Comparison of ENCODE assay signal across 8 cellular contexts in the genomic region with DNA sequence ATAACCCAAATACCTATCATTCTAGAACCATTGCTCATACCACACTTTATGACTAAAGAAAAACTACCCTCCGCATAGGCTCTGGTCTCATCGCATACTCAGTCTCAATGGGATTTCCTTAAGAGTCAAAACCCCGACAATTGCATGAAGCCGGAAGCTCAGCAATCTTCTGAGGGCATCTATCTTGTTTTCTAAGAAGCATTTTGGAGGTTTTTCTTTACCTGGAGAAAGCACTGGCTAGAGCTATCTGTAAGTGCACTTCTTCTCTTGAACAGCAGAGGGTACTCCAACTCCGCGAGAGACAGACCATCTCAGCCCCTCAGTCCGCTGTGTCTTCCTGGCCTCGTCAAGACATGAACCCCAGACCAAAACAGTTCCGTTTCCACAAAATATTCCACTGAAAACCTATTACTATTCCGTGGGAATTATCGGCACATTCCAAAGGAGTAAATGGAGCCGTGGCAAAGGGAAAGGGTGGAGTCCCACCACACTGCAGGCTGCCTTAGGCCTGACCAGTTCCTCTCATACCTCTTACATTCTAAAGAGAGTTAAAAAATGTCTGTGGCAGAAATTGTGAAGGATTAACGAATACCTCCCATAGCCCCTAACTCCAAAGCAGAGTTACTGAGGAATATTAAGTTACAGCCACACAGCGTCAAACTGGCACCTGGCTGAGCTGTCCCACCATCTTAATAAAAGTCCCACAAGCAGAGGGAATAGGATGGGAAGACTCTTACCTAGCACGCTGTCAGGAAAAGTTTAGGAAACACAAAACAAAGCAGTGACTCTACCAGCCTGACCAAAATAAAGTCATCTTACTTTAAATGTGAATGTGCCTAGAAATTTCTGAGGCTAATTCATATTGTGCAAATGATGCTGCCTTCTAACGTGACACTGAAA.
DNase-seq lines count a peak whose midpoint lies in the region; ATAC-seq, FAIRE-seq and TF ChIP-seq lines count a peak whose summit lies in the region.

No MANE protein-coding gene starts in this region.

- no peaks in the 10 kb centered on the region for H3K36me3 ChIP-seq in MM.1S (replicated peaks; ENCODE audit: insufficient read depth, low read length)

- TF ChIP-seq CTCF in GM12875 (IDR thresholded peaks at IDR 0.05; ENCODE audit: borderline replicate concordance, insufficient read depth, low read depth, low read length) (peak; percentile 92), MM.1S (IDR thresholded peaks at IDR 0.05; ENCODE audit: low read length) (peak; percentile 87)

- no peaks in the 10 kb centered on the region for H3K36me3 Mint-ChIP-seq in T-helper 2 cell treated with Interferon-gamma antibody and Interleukin-4, amounts not matched to agents 5 μg/mL and 100 μg/mL, for 36 hours (ENCODE audit: low read depth)

- no peaks in the 10 kb centered on the region for H3K9me3 Mint-ChIP-seq in T-helper 2 cell treated with Interferon-gamma antibody and Interleukin-4, amounts not matched to agents 5 μg/mL and 100 μg/mL, for 36 hours

- H3K9me3 ChIP-seq in MM.1S (replicated peaks; ENCODE audit: insufficient read depth, low read length), result no peaks in the 10 kb centered on the region

- peak overlapping the region; percentile 80 for H3K4me2 ChIP-seq in MM.1S (ENCODE audit: low read depth, low read length)

- no peak overlapping the region for H3K27ac Mint-ChIP-seq in T-helper 2 cell treated with Interferon-gamma antibody and Interleukin-4, amounts not matched to agents 5 μg/mL and 100 μg/mL, for 36 hours

- H3K4me1 Mint-ChIP-seq in T-helper 2 cell treated with Interferon-gamma antibody and Interleukin-4, amounts not matched to agents 5 μg/mL and 100 μg/mL, for 36 hours (ENCODE audit: low read depth), result peaks cover 7% of the 10 kb centered on the region

- FAIRE-seq in A204.1 (lab: Jason Lieb, UNC), result peak; percentile 11

- peak overlapping the region; percentile 72 for H2AFZ ChIP-seq in MM.1S (ENCODE audit: low read length)

- H3K9me2 ChIP-seq in MM.1S (replicated peaks; ENCODE audit: insufficient read depth, low read length), result no peaks in the 10 kb centered on the region

- no peaks in the 10 kb centered on the region for H4K20me1 ChIP-seq in MM.1S (ENCODE audit: insufficient read depth, low read length)

- H3K4me3 ChIP-seq in GM12875 (ENCODE audit: low read depth, low read length) (no peak overlapping the region), MM.1S (ENCODE audit: low read length) (peak overlapping the region; percentile 45)

- no peaks in the 10 kb centered on the region for H3K79me2 ChIP-seq in MM.1S (ENCODE audit: low read length)

- no peaks in the 10 kb centered on the region for H3F3A ChIP-seq in MM.1S (ENCODE audit: insufficient read depth, low read length)

- ATAC-seq in HG02623 (IDR thresholded peaks at IDR 0.05; ENCODE audit: unreplicated experiment), result peak; percentile 99

- H3K9ac ChIP-seq in MM.1S (ENCODE audit: low read length), result 0 out of 2 replicates have a peak overlapping the region, but pooled peaks have one; percentile 18

- no peaks in the 10 kb centered on the region for H3K27me3 ChIP-seq in MM.1S (replicated peaks; ENCODE audit: insufficient read depth, low read length)

- peak; percentile 58 for DNase-seq in MM.1S
- DNase-seq in T-helper 2 cell treated with Interferon-gamma antibody and Interleukin-4, amounts not matched to agents 5 μg/mL and 100 μg/mL, for 36 hours (ENCODE audit: low spot score), result peak; percentile 9
- peak; percentile 50 for DNase-seq in cerebellar cortex (ENCODE audit: low spot score)
- peak; percentile 76 for DNase-seq in kidney tubule cell (ENCODE audit: low spot score)
- peak; percentile 3 to 4 for DNase-seq in stimulated activated CD4-positive, alpha-beta T cell treated with anti-CD3 and anti-CD28 coated beads, Interleukin-4, amount 100 ng/mL, for 48 hours (ENCODE audit: low read depth in 2 of 2)

- peaks cover 5% of the 10 kb centered on the region for H3K27me3 Mint-ChIP-seq in T-helper 2 cell treated with Interferon-gamma antibody and Interleukin-4, amounts not matched to agents 5 μg/mL and 100 μg/mL, for 36 hours (ENCODE audit: low read depth)

- H3K27ac ChIP-seq in MM.1S (ENCODE audit: low read length), result no peak overlapping the region

- H3K4me1 ChIP-seq in MM.1S (ENCODE audit: low read length), result no peaks in the 10 kb centered on the region

- no peak overlapping the region for H3K4me3 Mint-ChIP-seq in T-helper 2 cell treated with Interferon-gamma antibody and Interleukin-4, amounts not matched to agents 5 μg/mL and 100 μg/mL, for 36 hours

Comparison
In these comparisons a context has a peak if more than half of its experiments do, and no peak if none do; other contexts are left out.
1. DNase-seq: peak in every context shown above with its lines; median percentile 76 in kidney tubule cell; 58 in MM.1S; 50 in cerebellar cortex; 9 in T-helper 2 cell treated with Interferon-gamma antibody and Interleukin-4, amounts not matched to agents 5 μg/mL and 100 μg/mL, for 36 hours; 4 in stimulated activated CD4-positive, alpha-beta T cell treated with anti-CD3 and anti-CD28 coated beads, Interleukin-4, amount 100 ng/mL, for 48 hours.